Comparison of ENCODE assay signal across 22 cellular contexts in genomic region chr16:27935076-27935475, GRCh38.
"Had no signal": no experiment of that assay in that cellular context is flagged by ENCODE, and none has a peak within 500 bp of the region (broad histone marks: within the 10 kb centered on the region; RNA-seq: fewer than 3 reads in every experiment).

No MANE protein-coding gene starts in this region.

- H3K4me3 ChIP-seq: hepatocyte, left lung, left ventricle myocardium inferior, lower lobe of right lung, lung, mucosa of descending colon had no signal

- H3K27ac ChIP-seq: hepatocyte, left lung, left ventricle myocardium inferior, lower lobe of right lung had no signal

- ATAC-seq: left cardiac atrium; left colon; left lobe of liver; left lung; left ventricle myocardium superior; lower lobe of right lung; mucosa of descending colon; naive thymus-derived CD4-positive, alpha-beta T cell had no signal

- H3K27me3 ChIP-seq: hepatocyte had no signal

- DNase-seq: hippocampal formation; hypothalamus; immature natural killer cell; islet precursor cell; kidney; kidney glomerular epithelial cell; left cardiac atrium; left colon; left lung; left ventricle myocardium inferior; left ventricle myocardium superior; lower lobe of right lung; mammary epithelial cell; mesenchymal stem cell; mesendoderm; midbrain; mucosa of descending colon; naive B cell; naive thymus-derived CD4-positive, alpha-beta T cell had no signal

- H3K9me3 ChIP-seq: lower lobe of right lung had no signal

- H3K4me1 ChIP-seq: left lung, left ventricle myocardium inferior, lower lobe of right lung had no signal

- H3K36me3 ChIP-seq: left lung, left ventricle myocardium inferior, lower lobe of right lung had no signal
